1 cellular context compared by ENCODE assay signal in the genomic region with DNA sequence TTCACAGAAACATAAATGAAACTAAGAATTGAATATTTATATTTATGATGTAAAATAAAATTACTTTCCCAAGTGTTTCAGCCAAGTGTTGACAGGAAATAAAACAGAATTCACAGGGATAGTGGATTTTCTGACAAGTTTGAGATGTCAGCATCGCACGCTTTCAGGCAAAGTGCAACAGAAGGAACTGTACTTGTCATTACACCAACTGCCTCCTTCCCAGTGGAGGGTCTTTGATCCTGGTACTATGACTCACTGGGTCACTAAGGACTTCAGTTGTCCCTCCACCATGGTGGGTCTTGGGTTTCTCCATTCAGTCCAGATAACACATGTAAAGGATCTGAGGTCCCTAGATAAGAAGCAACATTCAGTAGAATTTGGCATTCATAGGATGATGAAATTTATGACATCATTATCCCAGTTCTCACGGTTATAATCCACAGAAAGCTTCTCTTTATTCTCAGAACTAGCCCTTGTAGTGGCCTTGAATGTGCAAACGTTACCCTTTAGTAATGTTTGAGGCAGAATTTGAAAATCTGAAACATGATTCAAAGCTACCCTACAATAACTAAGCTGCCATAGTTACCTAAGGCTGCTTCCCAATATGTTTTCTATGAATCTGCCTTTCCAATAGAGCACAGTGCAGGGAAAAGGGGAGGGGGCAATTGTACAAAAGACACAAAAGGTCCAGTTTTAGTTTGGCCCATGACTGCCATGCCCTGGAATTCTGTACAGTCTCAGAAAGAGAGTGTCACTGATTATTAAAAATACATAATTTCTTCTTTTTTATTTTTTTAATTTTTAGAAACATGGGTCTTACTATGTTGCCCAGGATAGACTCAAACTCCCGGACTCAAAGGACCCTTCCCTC.
TF ChIP-seq lines count a peak whose summit lies in the region.

No MANE protein-coding gene starts in this region.

TF ChIP-seq in K562, 482 proteins besides CTCF, POLR2A, EP300 and RAD21 (continued from another document and continues in another):
- no peak for TF ChIP-seq ZNF518B (CRISPR knock-in tag; IDR thresholded peaks at IDR 0.05)
- no peak for TF ChIP-seq ADNP (tag; IDR thresholded peaks at IDR 0.05)
- no peak for TF ChIP-seq ATF2 (CRISPR knock-in tag; IDR thresholded peaks at IDR 0.05)
- peak; percentile 38; the same call in 1 of the 2 replicates for TF ChIP-seq MXI1 (IDR thresholded peaks at IDR 0.05; ENCODE audit: low read depth, low read length)
- TF ChIP-seq KDM1A (IDR thresholded peaks at IDR 0.05) = peak; percentile 79
- no peak for TF ChIP-seq MCM7 (IDR thresholded peaks at IDR 0.05)
- TF ChIP-seq HMG20B (CRISPR knock-in tag; IDR thresholded peaks at IDR 0.05) = no peak
- TF ChIP-seq MYC (IDR thresholded peaks at IDR 0.05; ENCODE audit: low read depth, low read length) = peak; percentile 84
- peak; percentile 44; the same call in 1 of the 2 replicates for TF ChIP-seq MYC (CRISPR knock-in tag; IDR thresholded peaks at IDR 0.05; ENCODE audit: borderline replicate concordance, low read depth)
- no peak for TF ChIP-seq FOXA3 (CRISPR knock-in tag; conservative IDR thresholded peaks at IDR 0.05 in 1 of 2, IDR thresholded peaks at IDR 0.05 in 1 of 2)
- TF ChIP-seq ETS2 (tag; IDR thresholded peaks at IDR 0.05; ENCODE audit: borderline replicate concordance, poor library complexity, severe bottlenecking) = no peak
- peak; percentile 66 for TF ChIP-seq ZNF239 (CRISPR knock-in tag; IDR thresholded peaks at IDR 0.05)
- TF ChIP-seq CXXC5 (CRISPR knock-in tag; IDR thresholded peaks at IDR 0.05) = peak; percentile 80
- TF ChIP-seq HDAC1 (IDR thresholded peaks at IDR 0.05) = peak in 1 of 2 experiments; percentile 84; a peak in 2 of 4 replicates
- peak; percentile 64 for TF ChIP-seq NR2C1 (IDR thresholded peaks at IDR 0.05)
- TF ChIP-seq NR2C1 (tag; IDR thresholded peaks at IDR 0.05) = peak; percentile 82
- no peak for TF ChIP-seq KDM4B (IDR thresholded peaks at IDR 0.05; ENCODE audit: borderline replicate concordance in 2 of 2, low read depth in 1 of 2)
- TF ChIP-seq CHCHD3 (CRISPR knock-in tag; IDR thresholded peaks at IDR 0.05) = no peak
- TF ChIP-seq NCOA4 (IDR thresholded peaks at IDR 0.05; ENCODE audit: partially characterized antibody) = no peak
- peak; percentile 93 for TF ChIP-seq POLR2AphosphoS5 (IDR thresholded peaks at IDR 0.05; ENCODE audit: control insufficient read depth, insufficient read depth, low read depth, low read length)
- TF ChIP-seq ZNF551 (CRISPR knock-in tag; IDR thresholded peaks at IDR 0.05) = no peak
- no peak for TF ChIP-seq MCM2 (IDR thresholded peaks at IDR 0.05; ENCODE audit: low read depth)
- TF ChIP-seq KDM2B (CRISPR knock-in tag; IDR thresholded peaks at IDR 0.05) = no peak
- peak; percentile 30; the same call in 1 of the 2 replicates for TF ChIP-seq BCOR (IDR thresholded peaks at IDR 0.05)
- peak; percentile 93; the same call in 1 of the 2 replicates for TF ChIP-seq ZNF175 (CRISPR knock-in tag; IDR thresholded peaks at IDR 0.05; ENCODE audit: low read depth)
- no peak for TF ChIP-seq WHSC1 (IDR thresholded peaks at IDR 0.05; ENCODE audit: low read length)
- peak; percentile 47; the same call in 1 of the 2 replicates for TF ChIP-seq ZBTB40 (IDR thresholded peaks at IDR 0.05)
- TF ChIP-seq ZBTB40 (CRISPR knock-in tag; IDR thresholded peaks at IDR 0.05) = no peak
- no peak for TF ChIP-seq ZNF586 (CRISPR knock-in tag; conservative IDR thresholded peaks at IDR 0.05)
- peak; percentile 94 for TF ChIP-seq SMAD4 (CRISPR knock-in tag; conservative IDR thresholded peaks at IDR 0.05)
- TF ChIP-seq NRF1 (conservative IDR thresholded peaks at IDR 0.05 in 1 of 2, IDR thresholded peaks at IDR 0.05 in 1 of 2) = peak; percentile 8 to 9; a peak in 1 of 4 replicates
- TF ChIP-seq, protein P1, sequence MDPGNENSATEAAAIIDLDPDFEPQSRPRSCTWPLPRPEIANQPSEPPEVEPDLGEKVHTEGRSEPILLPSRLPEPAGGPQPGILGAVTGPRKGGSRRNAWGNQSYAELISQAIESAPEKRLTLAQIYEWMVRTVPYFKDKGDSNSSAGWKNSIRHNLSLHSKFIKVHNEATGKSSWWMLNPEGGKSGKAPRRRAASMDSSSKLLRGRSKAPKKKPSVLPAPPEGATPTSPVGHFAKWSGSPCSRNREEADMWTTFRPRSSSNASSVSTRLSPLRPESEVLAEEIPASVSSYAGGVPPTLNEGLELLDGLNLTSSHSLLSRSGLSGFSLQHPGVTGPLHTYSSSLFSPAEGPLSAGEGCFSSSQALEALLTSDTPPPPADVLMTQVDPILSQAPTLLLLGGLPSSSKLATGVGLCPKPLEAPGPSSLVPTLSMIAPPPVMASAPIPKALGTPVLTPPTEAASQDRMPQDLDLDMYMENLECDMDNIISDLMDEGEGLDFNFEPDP (CRISPR knock-in tag; IDR thresholded peaks at IDR 0.05) = no peak
- TF ChIP-seq SMC3 (conservative IDR thresholded peaks at IDR 0.05; ENCODE audit: insufficient read depth, low read depth, low read length) = no peak
- no peak for TF ChIP-seq ZKSCAN3 (CRISPR knock-in tag; IDR thresholded peaks at IDR 0.05)
- TF ChIP-seq COPS2 (conservative IDR thresholded peaks at IDR 0.05) = no peak
- TF ChIP-seq GTF3C2 (IDR thresholded peaks at IDR 0.05; ENCODE audit: borderline replicate concordance, extremely low read depth, insufficient read length) = no peak
- peak; percentile 65; the same call in 1 of the 2 replicates for TF ChIP-seq PHB2 (IDR thresholded peaks at IDR 0.05; ENCODE audit: low read depth)
- peak; percentile 65; the same call in 1 of the 2 replicates for TF ChIP-seq L3MBTL2 (IDR thresholded peaks at IDR 0.05)
- TF ChIP-seq KAT7 (CRISPR knock-in tag; IDR thresholded peaks at IDR 0.05; ENCODE audit: borderline replicate concordance) = no peak
- TF ChIP-seq CBX2 (IDR thresholded peaks at IDR 0.05; ENCODE audit: insufficient read depth, low read length, poor library complexity, severe bottlenecking) = no peak
